13 cellular contexts compared by ENCODE assay signal in genomic region chr17:40422990-40423611, GRCh38. TPM values are rescaled to one million over a fixed set of nuclear protein-coding genes. Genes with fewer than 3 reads are reported as not detected.
DNase-seq lines count a peak whose midpoint lies in the region; ATAC-seq and TF ChIP-seq lines count a peak whose summit lies in the region.
"Had no signal": no experiment of that assay in that cellular context is flagged by ENCODE, and none has a peak within 500 bp of the region (broad histone marks: within the 10 kb centered on the region; RNA-seq: fewer than 3 reads in every experiment).

No MANE protein-coding gene starts in this region.

- TF ChIP-seq CTCF in C4-2B (conservative IDR thresholded peaks at IDR 0.05) (peak; percentile 70), HEK293 (tag by site-specific recombination; IDR thresholded peaks at IDR 0.05) (peak; percentile 49)

- DNase-seq in SJCRH30, result peak; percentile 29 to 44
- no peak for DNase-seq in LoVo (ENCODE audit: low spot score)
- no peak for DNase-seq in GM23248
- DNase-seq: C1 segment of cervical spinal cord, T-helper 9 cell had no signal

- no peaks in the 10 kb centered on the region for H4K20me1 ChIP-seq in GM23248 (ENCODE audit: insufficient read depth)

- POLR2A ChIA-PET in HEK293 (lab: Yijun Ruan, JAX), result interaction anchor here (1.1 kb wide), 1 partner anchor 164 kb away, joined by 3 read pairs; no protein-coding TSS in a partner anchor

- H3K4me1 ChIP-seq in HEK293 (ENCODE audit: control insufficient read depth, insufficient read depth, low read length) (peaks cover 8% of the 10 kb centered on the region), SJCRH30 (peaks cover 18% of the 10 kb centered on the region), iPS-20b (ENCODE audit: insufficient read depth, low read length) (peaks cover 13% of the 10 kb centered on the region), GM23248 (ENCODE audit: insufficient read depth) (no peaks in the 10 kb centered on the region)

- in situ Hi-C loops in GM23248 (cut with MboI), result no loop called here

- H3K4me2 ChIP-seq in GM23248 (ENCODE audit: unreplicated experiment), result no peak overlapping the region

- H3K36me3 ChIP-seq in HEK293 (ENCODE audit: control insufficient read depth in 2 of 2, insufficient read depth in 1 of 2, low read length in 2 of 2) (no peaks in the 10 kb centered on the region), SJCRH30 (no peaks in the 10 kb centered on the region), iPS-20b (ENCODE audit: insufficient read depth, low read depth, low read length) (no peaks in the 10 kb centered on the region), GM23248 (ENCODE audit: low read depth) (no peaks in the 10 kb centered on the region)

- H3K79me2 ChIP-seq in GM23248 (ENCODE audit: insufficient read depth), result no peaks in the 10 kb centered on the region

- ATAC-seq in HG03175 (IDR thresholded peaks at IDR 0.05; ENCODE audit: unreplicated experiment) (no peak), GM21381 (IDR thresholded peaks at IDR 0.05; ENCODE audit: unreplicated experiment) (no peak)
- ATAC-seq: GM12878 had no signal

- H3K9ac ChIP-seq in iPS-20b (ENCODE audit: low read depth, low read length) (peak overlapping the region; percentile 63; the same call in 1 of the 2 replicates), GM23248 (no peak overlapping the region)

- WGBS in GM23248 (ENCODE audit: low coverage in 1 of 2, low lambda C conversion rate in 2 of 2, missing lambda C conversion rate in 2 of 2), 2 experiments, result 74 to 78% methylated on average over 3 of the region's 3 CpGs

- H3K9me3 ChIP-seq in HEK293 (ENCODE audit: control insufficient read depth, insufficient read depth, low read depth, low read length), result no peaks in the 10 kb centered on the region
- H3K9me3 ChIP-seq in SJCRH30 (replicated peaks), result no peaks in the 10 kb centered on the region
- H3K9me3 ChIP-seq in iPS-20b (ENCODE audit: insufficient read depth, low read depth, low read length), result no peaks in the 10 kb centered on the region
- no peaks in the 10 kb centered on the region for H3K9me3 ChIP-seq in GM23248 (ENCODE audit: low read depth)

- no peak overlapping the region for H2AFZ ChIP-seq in GM23248

- no peak overlapping the region for H3K27ac ChIP-seq in C4-2B
- H3K27ac ChIP-seq in HEK293 (ENCODE audit: extremely low read depth, low read depth, low read length), result no peak overlapping the region
- no peak overlapping the region for H3K27ac ChIP-seq in SJCRH30
- peak overlapping the region; percentile 62 for H3K27ac ChIP-seq in iPS-20b (ENCODE audit: low read length)
- H3K27ac ChIP-seq in GM23248, result no peak overlapping the region

- H3K27me3 ChIP-seq in SJCRH30 (no peaks in the 10 kb centered on the region), iPS-20b (ENCODE audit: insufficient read depth, low read length) (no peaks in the 10 kb centered on the region), GM23248 (replicated peaks; ENCODE audit: insufficient read depth) (no peaks in the 10 kb centered on the region)

- CTCF ChIA-PET in HEK293 (lab: Yijun Ruan, JAX), result interaction anchor here (0.6 to 3.5 kb wide), 13 partner anchors 10 to 1808 kb away, joined by 3 to 25 read pairs (median 3); no protein-coding TSS in a partner anchor

- no peaks in the 10 kb centered on the region for H3F3A ChIP-seq in GM23248 (ENCODE audit: insufficient read depth)

- H3K9me2 ChIP-seq in GM23248 (ENCODE audit: insufficient read depth), result no peaks in the 10 kb centered on the region

- H3K4me3 ChIP-seq in HEK293 (ENCODE audit: low read depth, low read length), result no peak overlapping the region
- H3K4me3 ChIP-seq in SJCRH30, result no peak overlapping the region
- H3K4me3 ChIP-seq in iPS-20b (ENCODE audit: low read length), result peak overlapping the region; percentile 65
- H3K4me3 ChIP-seq in GM23248, result no peak overlapping the region
- H3K4me3 ChIP-seq: GM12878, lung had no signal

TF ChIP-seq in HEK293, 187 proteins besides CTCF, POLR2A, EP300 and RAD21 (continues in another document):
- no peak for TF ChIP-seq ZNF311 (tag by site-specific recombination; IDR thresholded peaks at IDR 0.05; ENCODE audit: borderline replicate concordance)
- no peak for TF ChIP-seq OSR2 (tag by site-specific recombination; IDR thresholded peaks at IDR 0.05)
- no peak for TF ChIP-seq ZNF549 (tag by site-specific recombination; IDR thresholded peaks at IDR 0.05)
- TF ChIP-seq ZNF398 (tag by site-specific recombination; IDR thresholded peaks at IDR 0.05), result no peak
- 0 out of 2 replicates have a peak, but pooled peaks have one; percentile 25 for TF ChIP-seq FEZF1 (tag by site-specific recombination; IDR thresholded peaks at IDR 0.05)
- no peak for TF ChIP-seq ZNF501 (tag by site-specific recombination; IDR thresholded peaks at IDR 0.05)
- TF ChIP-seq, protein P1, sequence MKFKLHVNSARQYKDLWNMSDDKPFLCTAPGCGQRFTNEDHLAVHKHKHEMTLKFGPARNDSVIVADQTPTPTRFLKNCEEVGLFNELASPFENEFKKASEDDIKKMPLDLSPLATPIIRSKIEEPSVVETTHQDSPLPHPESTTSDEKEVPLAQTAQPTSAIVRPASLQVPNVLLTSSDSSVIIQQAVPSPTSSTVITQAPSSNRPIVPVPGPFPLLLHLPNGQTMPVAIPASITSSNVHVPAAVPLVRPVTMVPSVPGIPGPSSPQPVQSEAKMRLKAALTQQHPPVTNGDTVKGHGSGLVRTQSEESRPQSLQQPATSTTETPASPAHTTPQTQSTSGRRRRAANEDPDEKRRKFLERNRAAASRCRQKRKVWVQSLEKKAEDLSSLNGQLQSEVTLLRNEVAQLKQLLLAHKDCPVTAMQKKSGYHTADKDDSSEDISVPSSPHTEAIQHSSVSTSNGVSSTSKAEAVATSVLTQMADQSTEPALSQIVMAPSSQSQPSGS (tag by site-specific recombination; IDR thresholded peaks at IDR 0.05; ENCODE audit: low read depth), result no peak
- no peak for TF ChIP-seq SALL2 (tag by site-specific recombination; IDR thresholded peaks at IDR 0.05; ENCODE audit: borderline replicate concordance)
- TF ChIP-seq, protein P2, sequence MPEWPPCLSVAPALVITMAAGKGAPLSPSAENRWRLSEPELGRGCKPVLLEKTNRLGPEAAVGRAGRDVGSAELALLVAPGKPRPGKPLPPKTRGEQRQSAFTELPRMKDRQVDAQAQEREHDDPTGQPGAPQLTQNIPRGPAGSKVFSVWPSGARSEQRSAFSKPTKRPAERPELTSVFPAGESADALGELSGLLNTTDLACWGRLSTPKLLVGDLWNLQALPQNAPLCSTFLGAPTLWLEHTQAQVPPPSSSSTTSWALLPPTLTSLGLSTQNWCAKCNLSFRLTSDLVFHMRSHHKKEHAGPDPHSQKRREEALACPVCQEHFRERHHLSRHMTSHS (tag by site-specific recombination; IDR thresholded peaks at IDR 0.05), result no peak
- no peak for TF ChIP-seq ZNF274 (IDR thresholded peaks at IDR 0.05; ENCODE audit: low read length)
- TF ChIP-seq ZNF274 (tag by site-specific recombination; IDR thresholded peaks at IDR 0.05; ENCODE audit: borderline replicate concordance), result no peak
- peak; percentile 24; the same call in 1 of the 2 replicates for TF ChIP-seq GLIS1 (tag by site-specific recombination; IDR thresholded peaks at IDR 0.05)

RNA-seq across cellular contexts. Expression of gene TOP2A, which starts 5.4 kb away (rescaled TPM):
- 524 and 583 TPM in 2 replicates for total RNA-seq in SJCRH30 (2014; rRNA removed; shearing (Covaris generic))
- 71.4 and 75.8 TPM in 2 replicates for total RNA-seq in GM23248 (2014; rRNA removed; shearing (Covaris generic))
- polyA plus RNA-seq in GM23248 (2016; fragmentation: Nextera tagmentation; extraction: Ambion mirVana), result 39.6 and 47.0 TPM in 2 replicates
- polyA plus RNA-seq: IgD-negative memory B cell had no signal

RNA-seq across cellular contexts. Expression of gene IGFBP4, which starts 20.1 kb away (rescaled TPM):
- 1.7 and 2.3 TPM in 2 replicates for total RNA-seq in SJCRH30 (2014; rRNA removed; shearing (Covaris generic))
- total RNA-seq in GM23248 (2014; rRNA removed; shearing (Covaris generic)), result 361 and 408 TPM in 2 replicates
- 1,209 and 1,277 TPM in 2 replicates for polyA plus RNA-seq in GM23248 (2016; fragmentation: Nextera tagmentation; extraction: Ambion mirVana)

RNA-seq across cellular contexts. Expression of gene GJD3, which starts 58.6 kb away (rescaled TPM):
- total RNA-seq in SJCRH30 (2014; rRNA removed; shearing (Covaris generic)), result not detected in 2 replicates
- total RNA-seq in GM23248 (2014; rRNA removed; shearing (Covaris generic)), result 1.2 TPM in 1 of 2 replicates, not detected in the other
- 1.3 and 2.0 TPM in 2 replicates for polyA plus RNA-seq in GM23248 (2016; fragmentation: Nextera tagmentation; extraction: Ambion mirVana)
- total RNA-seq: GM12878 had no signal
- polyA plus RNA-seq: IgD-negative memory B cell had no signal

Comparison
In these comparisons a context has a peak if more than half of its experiments do, and no peak if none do; other contexts are left out.
1. DNase-seq: peak in SJCRH30 (2 of 2); none in LoVo (single experiment) and GM23248 (single experiment).
2. RNA of gene IGFBP4, which starts 20.1 kb away (total RNA-seq): 361 to 408 TPM in GM23248; 1.7 to 2.3 TPM in SJCRH30; every median in the first group is over 100 times any median in the second.